ENCODE assay signal across 1 cellular context in genomic region chr4:40245794-40246546, GRCh38.
TF ChIP-seq lines count a peak whose summit lies in the region.

No MANE protein-coding gene starts in this region.

TF ChIP-seq in WTC11, 78 proteins besides CTCF, POLR2A, EP300 and RAD21 (continued from another document):
- TF ChIP-seq ZNF532 (CRISPR knock-in tag; IDR thresholded peaks at IDR 0.05; ENCODE audit: borderline replicate concordance) (no peak), MAX (CRISPR knock-in tag; IDR thresholded peaks at IDR 0.05) (no peak), JUN (CRISPR knock-in tag; IDR thresholded peaks at IDR 0.05) (no peak), CDX4 (CRISPR knock-in tag; IDR thresholded peaks at IDR 0.05; ENCODE audit: borderline replicate concordance) (no peak)
